In the genomic region with DNA sequence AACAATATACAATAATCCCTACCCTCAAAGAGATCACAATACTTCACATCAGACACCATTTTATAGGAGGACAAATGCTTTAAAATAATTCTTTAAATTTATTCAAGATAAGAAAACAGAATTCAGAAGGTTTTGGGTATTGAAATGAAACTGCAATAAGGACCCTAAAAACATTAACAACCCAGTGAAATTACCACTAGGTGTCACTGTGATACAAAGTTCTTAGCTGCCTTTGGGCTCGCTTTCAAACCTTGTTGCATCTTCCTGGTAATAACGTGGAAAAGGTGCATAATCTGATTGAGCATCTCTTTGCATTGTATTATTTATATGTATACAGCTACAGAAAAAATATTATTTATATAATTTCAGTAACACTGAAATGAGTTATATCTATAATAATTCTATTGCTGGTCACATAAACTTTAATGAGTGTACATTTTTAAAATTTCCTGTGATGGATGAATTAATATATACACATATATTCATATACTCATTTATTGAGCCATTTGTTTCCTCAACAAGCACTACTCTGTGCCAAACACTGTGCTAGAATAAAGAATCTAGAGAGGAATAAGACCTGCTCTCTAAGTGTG, we compare ENCODE assay signal across 9 cellular contexts.
DNase-seq lines count a peak whose midpoint lies in the region; ATAC-seq and FAIRE-seq lines count a peak whose summit lies in the region.
"Had no signal": no experiment of that assay in that cellular context is flagged by ENCODE, and none has a peak within 500 bp of the region (broad histone marks: within the 10 kb centered on the region; RNA-seq: fewer than 3 reads in every experiment).

No MANE protein-coding gene starts in this region.

- DNase-seq in activated CD8-positive, alpha-beta memory T cell treated with anti-CD3 and anti-CD28 coated beads, Interleukin-2, amount 50 U/mL, for 1 hour (ENCODE audit: extremely low read depth), result peak; percentile 0
- DNase-seq in activated CD8-positive, alpha-beta memory T cell treated with anti-CD3 and anti-CD28 coated beads for 24 hours, result no peak
- peak; percentile 46 for DNase-seq in LoVo (ENCODE audit: low spot score)
- peak; percentile 35 for DNase-seq in RCC 7860 (ENCODE audit: low spot score)
- DNase-seq in epidermal melanocyte (ENCODE audit: insufficient read length, low spot score), result peak; percentile 22
- peak in 5 of 10 donors; percentile 14 to 50 (median 41) for DNase-seq in naive thymus-derived CD8-positive, alpha-beta T cell
- DNase-seq in mucosa of gallbladder (ENCODE audit: low spot score), result no peak
- no peak for DNase-seq in islet precursor cell
- DNase-seq: stimulated activated naive B cell treated with anti-CD40 and anti-IgM and Interleukin-4, amounts not matched to agents 10 μg/mL and 1 μg/mL and 100 μg/mL, for 72 hours had no signal

- H3K27me3 Mint-ChIP-seq in naive thymus-derived CD8-positive, alpha-beta T cell, result no peaks in the 10 kb centered on the region
- H3K27me3 Mint-ChIP-seq: stimulated activated naive B cell treated with anti-CD40 and anti-IgM and Interleukin-4, amounts not matched to agents 10 μg/mL and 1 μg/mL and 100 μg/mL, for 72 hours had no signal

- POLR2A ChIA-PET in naive thymus-derived CD8-positive, alpha-beta T cell (lab: Charles Lee), result interaction anchor here (0.7 kb wide), 1 partner anchor 417 kb away, joined by 3 read pairs; no protein-coding TSS in a partner anchor

- peak; percentile 44 to 56 for ATAC-seq in naive thymus-derived CD8-positive, alpha-beta T cell

- H3K9me3 Mint-ChIP-seq in naive thymus-derived CD8-positive, alpha-beta T cell, result no peaks in the 10 kb centered on the region
- H3K9me3 Mint-ChIP-seq: stimulated activated naive B cell treated with anti-CD40 and anti-IgM and Interleukin-4, amounts not matched to agents 10 μg/mL and 1 μg/mL and 100 μg/mL, for 72 hours had no signal

- peaks cover 6 to 22% (median 12%) of the 10 kb centered on the region in 4 donors for H3K4me1 Mint-ChIP-seq in naive thymus-derived CD8-positive, alpha-beta T cell

- no peak overlapping the region for H3K4me3 Mint-ChIP-seq in naive thymus-derived CD8-positive, alpha-beta T cell
- H3K4me3 Mint-ChIP-seq: stimulated activated naive B cell treated with anti-CD40 and anti-IgM and Interleukin-4, amounts not matched to agents 10 μg/mL and 1 μg/mL and 100 μg/mL, for 72 hours had no signal

- peak; percentile 79 for FAIRE-seq in RCC 7860 (lab: Jason Lieb, UNC)

- peaks cover 0 to 18% (median 0%) of the 10 kb centered on the region in 3 donors for H3K36me3 Mint-ChIP-seq in naive thymus-derived CD8-positive, alpha-beta T cell

- H3K27ac Mint-ChIP-seq in naive thymus-derived CD8-positive, alpha-beta T cell, result no peak overlapping the region
- H3K27ac Mint-ChIP-seq: stimulated activated naive B cell treated with anti-CD40 and anti-IgM and Interleukin-4, amounts not matched to agents 10 μg/mL and 1 μg/mL and 100 μg/mL, for 72 hours had no signal

Comparison
In these comparisons a context has a peak if more than half of its experiments do, and no peak if none do; other contexts are left out.
1. DNase-seq: peak in activated CD8-positive, alpha-beta memory T cell treated with anti-CD3 and anti-CD28 coated beads, Interleukin-2, amount 50 U/mL, for 1 hour (single experiment), LoVo (single experiment), RCC 7860 (single experiment) and epidermal melanocyte (single experiment); none in activated CD8-positive, alpha-beta memory T cell treated with anti-CD3 and anti-CD28 coated beads for 24 hours (single experiment), mucosa of gallbladder (single experiment) and islet precursor cell (single experiment).